Comparison of ENCODE assay signal across 15 cellular contexts in the genomic region with DNA sequence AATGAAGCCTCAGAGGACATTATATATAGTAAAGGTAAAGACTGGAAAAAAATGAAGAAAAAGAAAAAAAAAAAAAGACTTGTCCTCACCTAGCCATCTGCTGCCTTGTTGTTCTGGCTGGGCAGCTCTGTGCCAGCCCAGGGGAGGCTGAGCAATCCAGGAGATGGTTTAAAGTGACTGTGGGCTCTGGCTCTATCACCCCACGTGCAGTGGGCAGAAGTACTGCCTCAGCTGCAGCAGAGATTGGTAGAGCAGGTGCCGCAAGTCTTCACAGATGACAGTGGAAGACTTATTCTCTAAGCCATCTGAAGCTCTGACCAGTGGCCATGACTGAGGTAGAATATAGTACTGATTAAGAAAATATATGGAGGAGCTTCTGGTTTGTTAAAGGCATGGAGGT.
A peak's percentile ranks its signal among the peaks of the same experiment; 100 is the strongest.
DNase-seq lines count a peak whose midpoint lies in the region; ATAC-seq and TF ChIP-seq lines count a peak whose summit lies in the region.
"Had no signal": no experiment of that assay in that cellular context is flagged by ENCODE, and none has a peak within 500 bp of the region (broad histone marks: within the 10 kb centered on the region; RNA-seq: fewer than 3 reads in every experiment).

No MANE protein-coding gene starts in this region.

- no peak overlapping the region for H3K4me3 Mint-ChIP-seq in CD4-positive, CD25-positive, alpha-beta regulatory T cell
- H3K4me3 Mint-ChIP-seq in memory B cell: no peak overlapping the region

- no TSS peak for BruUV-seq in OCI-LY7 (replicated peaks; lab: Mats Ljungman, UMichigan)

- H3K9me3 Mint-ChIP-seq in CD4-positive, CD25-positive, alpha-beta regulatory T cell: no peaks in the 10 kb centered on the region
- H3K9me3 Mint-ChIP-seq in memory B cell: no peaks in the 10 kb centered on the region

- H3K4me1 Mint-ChIP-seq in CD4-positive, CD25-positive, alpha-beta regulatory T cell: peaks cover 20 to 42% (median 22%) of the 10 kb centered on the region in 4 donors
- peaks cover 53% of the 10 kb centered on the region for H3K4me1 Mint-ChIP-seq in memory B cell

- no peak overlapping the region for H3K9ac ChIP-seq in BLaER1

- H3K9me2 ChIP-seq in OCI-LY7 (ENCODE audit: insufficient read depth, low read length): no peaks in the 10 kb centered on the region

- no peak overlapping the region for H2AFZ ChIP-seq in OCI-LY7 (ENCODE audit: low read length)

- H3K27me3 ChIP-seq in BLaER1 (no peaks in the 10 kb centered on the region), stomach (no peaks in the 10 kb centered on the region)
- no peaks in the 10 kb centered on the region for H3K27me3 ChIP-seq in CD4-positive, CD25-positive, alpha-beta regulatory T cell (ENCODE audit: control insufficient read depth, insufficient read depth, low read length)

- POLR2A ChIA-PET in OCI-LY7 (lab: Charles Lee) (interaction anchor here (0.7 to 2.8 kb wide), 3 partner anchors 14 to 30 kb away, joined by 3 to 13 read pairs (median 5); no protein-coding TSS in a partner anchor), RWPE1 (lab: Yijun Ruan, JAX; ENCODE audit: low non-redundant PET) (no interaction called here)

- TF ChIP-seq EP300 in stomach (IDR thresholded peaks at IDR 0.05): no peak

- H3K9me3 ChIP-seq in BLaER1: no peaks in the 10 kb centered on the region
- no peaks in the 10 kb centered on the region for H3K9me3 ChIP-seq in CD4-positive, CD25-positive, alpha-beta regulatory T cell (ENCODE audit: control insufficient read depth in 2 of 2, low read length in 2 of 2)
- peaks cover 5% of the 10 kb centered on the region; the same call in 1 of the 2 replicates for H3K9me3 ChIP-seq in OCI-LY7 (ENCODE audit: low read length)
- no peaks in the 10 kb centered on the region for H3K9me3 ChIP-seq in stomach

- no peak for TF ChIP-seq POLR2A in stomach (IDR thresholded peaks at IDR 0.05)

- H3K79me2 ChIP-seq in OCI-LY7 (ENCODE audit: insufficient read depth, low read depth, low read length): peaks cover 27% of the 10 kb centered on the region

- H3K36me3 Mint-ChIP-seq in CD4-positive, CD25-positive, alpha-beta regulatory T cell: peaks cover 36% of the 10 kb centered on the region
- peaks cover 18% of the 10 kb centered on the region for H3K36me3 Mint-ChIP-seq in memory B cell

- intact Hi-C loops in OCI-LY7 (cut with micrococcal nuclease; ENCODE audit: unreplicated experiment) (no loop called here), stomach (cut with DNase I; ENCODE audit: low total_unique reads) (no loop called here)

- H3K4me2 ChIP-seq in BLaER1 (peak overlapping the region; percentile 96), OCI-LY7 (ENCODE audit: low read length) (peak overlapping the region; percentile 57)

- H3K36me3 ChIP-seq in BLaER1: peaks cover 64% of the 10 kb centered on the region
- H3K36me3 ChIP-seq in CD4-positive, CD25-positive, alpha-beta regulatory T cell (ENCODE audit: control insufficient read depth, insufficient read depth, low read length): peaks cover 74% of the 10 kb centered on the region
- H3K36me3 ChIP-seq in OCI-LY7 (ENCODE audit: insufficient read depth, low read length): peaks cover 77% of the 10 kb centered on the region
- peaks cover 34 to 71% (median 52%) of the 10 kb centered on the region in 4 donors for H3K36me3 ChIP-seq in stomach

- H3K27ac Mint-ChIP-seq in CD4-positive, CD25-positive, alpha-beta regulatory T cell: peak overlapping the region in 2 of 3 donors; percentile 3 to 48
- peak overlapping the region; percentile 38 for H3K27ac Mint-ChIP-seq in memory B cell

- H4K20me1 ChIP-seq in BLaER1 (no peaks in the 10 kb centered on the region), OCI-LY7 (ENCODE audit: insufficient read depth, low read length) (no peaks in the 10 kb centered on the region)

- H3K27me3 Mint-ChIP-seq in CD4-positive, CD25-positive, alpha-beta regulatory T cell: no peaks in the 10 kb centered on the region
- no peaks in the 10 kb centered on the region for H3K27me3 Mint-ChIP-seq in memory B cell

- 83 to 91% (median 89%) methylated on average over 2 of the region's 2 CpGs for WGBS in stomach, 5 donors

- CTCF ChIA-PET in OCI-LY7 (lab: Charles Lee; ENCODE audit: unreplicated experiment) (interaction anchor here (0.5 to 1.2 kb wide), 4 partner anchors 14 to 48 kb away, joined by 3 read pairs; no protein-coding TSS in a partner anchor), RWPE1 (lab: Yijun Ruan, JAX) (no interaction called here)

- no peak for ATAC-seq in CD4-positive, CD25-positive, alpha-beta regulatory T cell (ENCODE audit: low read depth in 2 of 2)
- no peak for ATAC-seq in memory B cell (ENCODE audit: low read depth)

- no peak for DNase-seq in CD4-positive, CD25-positive, alpha-beta regulatory T cell
- DNase-seq in OCI-LY7 (ENCODE audit: low spot score): no peak
- no peak for DNase-seq in memory B cell (ENCODE audit: low spot score in 2 of 2)
- no peak for DNase-seq in NCI-H774 (lab: John Stamatoyannopoulos, UW)
- DNase-seq in stomach: no peak
- DNase-seq in stimulated activated CD4-positive, alpha-beta T cell treated with anti-CD3 and anti-CD28 coated beads, Interleukin-1b, Interleukin-23, amount 100 ng/mL, for 48 hours: no peak
- DNase-seq in RWPE1 (ENCODE audit: low spot score): no peak
- DNase-seq: ACHN, AML-193, GOT3, KBM-7, NCI-H1436, NCI-H2029, NCI-H510A treated with DMSO at 0.1 percent for 48 hours had no signal

- H3K27ac ChIP-seq in BLaER1 (peak overlapping the region; percentile 42; the same call in 1 of the 2 replicates), OCI-LY7 (ENCODE audit: low read depth, low read length, poor library complexity, severe bottlenecking) (peak overlapping the region; percentile 99), stomach (no peak overlapping the region), RWPE1 (no peak overlapping the region; the same call in 1 of the 2 replicates)
- no peak overlapping the region for H3K27ac ChIP-seq in CD4-positive, CD25-positive, alpha-beta regulatory T cell (ENCODE audit: insufficient read depth, low read length, poor library complexity, severe bottlenecking)

- H3K4me3 ChIP-seq in BLaER1 (no peak overlapping the region), OCI-LY7 (ENCODE audit: low read depth, low read length, poor library complexity, severe bottlenecking) (no peak overlapping the region), stomach (no peak overlapping the region)
- no peak overlapping the region for H3K4me3 ChIP-seq in CD4-positive, CD25-positive, alpha-beta regulatory T cell (ENCODE audit: low read depth, low read length)

- TF ChIP-seq CTCF in OCI-LY7 (conservative IDR thresholded peaks at IDR 0.05; ENCODE audit: low read length): no peak
- no peak for TF ChIP-seq CTCF in stomach (IDR thresholded peaks at IDR 0.05)
- no peak for TF ChIP-seq CTCF in RWPE1 (conservative IDR thresholded peaks at IDR 0.05; ENCODE audit: low read depth)

- peaks cover 77% of the 10 kb centered on the region for H3K4me1 ChIP-seq in BLaER1
- peaks cover 11% of the 10 kb centered on the region for H3K4me1 ChIP-seq in CD4-positive, CD25-positive, alpha-beta regulatory T cell (ENCODE audit: control insufficient read depth, insufficient read depth, low read length, poor library complexity, severe bottlenecking)
- H3K4me1 ChIP-seq in OCI-LY7 (ENCODE audit: insufficient read depth, low read length, poor library complexity, severe bottlenecking): peaks cover 62% of the 10 kb centered on the region
- peaks cover 11 to 51% (median 33%) of the 10 kb centered on the region in 4 donors for H3K4me1 ChIP-seq in stomach

Comparison
In these comparisons a context has a peak if more than half of its experiments do, and no peak if none do; other contexts are left out.
1. H3K27ac ChIP-seq: peak in BLaER1 (single experiment) and OCI-LY7 (single experiment); none in CD4-positive, CD25-positive, alpha-beta regulatory T cell (single experiment), stomach (0 of 5) and RWPE1 (single experiment).